8 cellular contexts compared by ENCODE assay signal in the genomic region with DNA sequence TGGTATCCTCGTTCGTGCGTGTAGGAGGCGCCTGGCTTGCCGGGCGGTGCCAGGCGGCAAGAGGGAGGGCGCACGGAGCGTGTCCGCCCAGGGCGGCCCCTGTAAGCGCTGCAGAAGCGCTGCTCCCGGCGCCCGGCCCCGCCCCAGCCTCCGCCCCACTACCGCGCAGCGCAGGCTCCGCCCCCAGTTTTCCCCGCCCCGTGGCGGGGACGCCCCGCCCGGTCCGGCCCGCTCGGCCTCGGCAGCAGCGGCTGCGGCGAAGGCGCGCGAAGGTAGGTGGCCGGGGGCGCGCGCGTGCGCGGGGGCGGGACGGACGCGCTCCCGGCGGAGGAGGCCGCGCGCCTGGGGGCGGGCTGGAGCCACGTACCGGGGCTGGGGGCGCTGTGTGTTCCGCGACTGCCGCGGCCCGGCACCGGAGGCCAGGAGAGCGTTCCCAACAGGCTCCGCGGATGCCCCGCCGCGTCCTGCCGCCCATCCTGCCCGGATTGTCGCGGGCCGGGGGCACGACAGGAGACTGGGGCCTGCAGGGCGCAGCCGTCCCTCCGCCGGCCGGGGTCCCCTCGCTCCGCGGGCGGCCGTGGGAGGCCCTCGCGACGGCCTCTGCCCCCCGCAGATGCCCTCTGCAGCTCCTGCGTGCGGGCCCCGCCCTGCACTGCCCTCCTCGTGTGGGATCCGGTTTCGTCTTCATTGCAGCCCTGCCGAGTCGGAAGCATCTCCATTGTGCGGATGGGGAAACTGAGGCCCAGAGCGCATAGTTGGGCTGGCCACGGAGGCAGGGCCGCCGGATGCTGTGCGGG. TPM values are rescaled to one million over a fixed set of nuclear protein-coding genes. Genes with fewer than 3 reads are reported as not detected.
DNase-seq lines count a peak whose midpoint lies in the region; ATAC-seq, FAIRE-seq and TF ChIP-seq lines count a peak whose summit lies in the region.

No MANE protein-coding gene starts in this region.

- no TSS peak for BruUV-seq in HCT116 (replicated peaks; lab: Mats Ljungman, UMichigan)

- H3K27ac ChIP-seq in HCT116 (ENCODE audit: low read depth, low read length) (peak overlapping the region; percentile 89), SJCRH30 (peak overlapping the region; percentile 10; the same call in 1 of the 2 replicates), neutrophil (peak overlapping the region; percentile 79), substantia nigra (ENCODE audit: low read depth, low read length, poor library complexity, severe bottlenecking) (peak overlapping the region; percentile 100)

- intact Hi-C loops in HCT116 (cut with micrococcal nuclease) = no loop called here

- TF ChIP-seq POLR2A in HCT116 (IDR thresholded peaks at IDR 0.05; ENCODE audit: borderline replicate concordance, extremely low read depth, insufficient read depth, insufficient read length) = no peak

- H3K9me3 ChIP-seq in ES-I3 (ENCODE audit: control insufficient read depth, insufficient read depth, low read length) = no peaks in the 10 kb centered on the region
- H3K9me3 ChIP-seq in HCT116 (ENCODE audit: control insufficient read depth in 1 of 2, insufficient read depth in 1 of 2, low read depth in 1 of 2, low read length in 2 of 2) = no peaks in the 10 kb centered on the region
- H3K9me3 ChIP-seq in SJCRH30 (replicated peaks) = no peaks in the 10 kb centered on the region
- H3K9me3 ChIP-seq in neutrophil = no peaks in the 10 kb centered on the region

- POLR2A ChIA-PET in HCT116 (lab: Charles Lee) = interaction anchor here (2.2 kb wide), 1 partner anchor 9 kb away, joined by 14 read pairs; no protein-coding TSS in a partner anchor

- H2AFZ ChIP-seq in HCT116 (ENCODE audit: low read depth, low read length, poor library complexity, severe bottlenecking) = no peak overlapping the region

- ATAC-seq in HCT116 = peak; percentile 96

- TF ChIP-seq RAD21 in HCT116 (IDR thresholded peaks at IDR 0.05; ENCODE audit: low read depth) = no peak

- no peak for FAIRE-seq in frontal cortex (lab: Jason Lieb, UNC)

- no peak for TF ChIP-seq CTCF in HCT116 (IDR thresholded peaks at IDR 0.05 in 2 of 3, conservative IDR thresholded peaks at IDR 0.05 in 1 of 3; ENCODE audit: borderline replicate concordance in 1 of 3, insufficient read depth in 1 of 3, low read depth in 2 of 3, low read length in 2 of 3)
- peak; percentile 56 for TF ChIP-seq CTCF in neutrophil (IDR thresholded peaks at IDR 0.05)

- H3K9ac ChIP-seq in ES-I3 (ENCODE audit: low read depth, low read length) (peak overlapping the region; percentile 98), HCT116 (ENCODE audit: low read length) (peak overlapping the region; percentile 94)

- H3K27me3 ChIP-seq in HCT116 (ENCODE audit: insufficient read depth, low read length) (no peaks in the 10 kb centered on the region), SJCRH30 (no peaks in the 10 kb centered on the region), neutrophil (peaks cover 19% of the 10 kb centered on the region)

- CTCF ChIA-PET in HCT116 (lab: Charles Lee) = interaction anchor here (1.4 kb wide), 1 partner anchor 33 kb away, joined by 3 read pairs; no protein-coding TSS in a partner anchor

- H3K4me3 ChIP-seq in HCT116 (replicated peaks in 1 of 2; ENCODE audit: low read depth in 1 of 2, low read length in 2 of 2) = peak overlapping the region; percentile 67 to 89
- H3K4me3 ChIP-seq in SJCRH30 = peak overlapping the region; percentile 96
- H3K4me3 ChIP-seq in neutrophil (ENCODE audit: low read depth in 1 of 2, low read length in 1 of 2) = peak overlapping the region; percentile 64 to 87

- H3K36me3 ChIP-seq in ES-I3 (ENCODE audit: insufficient read depth, low read length) (no peaks in the 10 kb centered on the region), HCT116 (ENCODE audit: control insufficient read depth in 1 of 2, insufficient read depth in 2 of 2, low read length in 2 of 2) (no peaks in the 10 kb centered on the region), SJCRH30 (no peaks in the 10 kb centered on the region), neutrophil (no peaks in the 10 kb centered on the region)

- no peaks in the 10 kb centered on the region for H3K9me2 ChIP-seq in HCT116 (ENCODE audit: insufficient read depth)

- H3K79me2 ChIP-seq in HCT116 (ENCODE audit: insufficient read depth, low read length) = no peaks in the 10 kb centered on the region

- H3K4me2 ChIP-seq in HCT116 (ENCODE audit: low read length) = peak overlapping the region; percentile 87

- H4K20me1 ChIP-seq in HCT116 (ENCODE audit: insufficient read depth) = no peaks in the 10 kb centered on the region

- H3K4me1 ChIP-seq in ES-I3 (ENCODE audit: insufficient read depth, low read length) (peaks cover 5% of the 10 kb centered on the region; the same call in 1 of the 2 replicates), HCT116 (ENCODE audit: control insufficient read depth in 1 of 2, insufficient read depth in 2 of 2, low read length in 2 of 2) (peaks cover 13 to 37% of the 10 kb centered on the region in 2 experiments), SJCRH30 (peaks cover 5% of the 10 kb centered on the region), neutrophil (ENCODE audit: control insufficient read depth in 1 of 2, insufficient read depth in 1 of 2, low read depth in 1 of 2, low read length in 1 of 2) (peaks cover 25 to 28% of the 10 kb centered on the region in 2 experiments)

- RAD21 ChIA-PET in HCT116 (lab: Charles Lee; ENCODE audit: low non-redundant PET in 1 of 2, low total read pairs in 2 of 2, uncharacterized antibody in 2 of 2, unreplicated experiment in 2 of 2) = no interaction called here

- DNase-seq in HCT116 (ENCODE audit: low read depth, low spot score) (peak; percentile 84), MV-4-11 (lab: John Stamatoyannopoulos, UW) (peak; percentile 76), SJCRH30 (peak; percentile 93 to 95), frontal cortex (ENCODE audit: low spot score in 2 of 2) (peak; percentile 97 to 100), substantia nigra (lab: John Stamatoyannopoulos, UW) (peak; percentile 62 to 100 (median 94))
- DNase-seq in activated naive CD4-positive, alpha-beta T cell treated with Interleukin-2 at 50 U/mL for 16 hours = peak; percentile 97

TF ChIP-seq in HCT116, 20 proteins besides CTCF, POLR2A, EP300 and RAD21:
- TF ChIP-seq POLR2AphosphoS5 (IDR thresholded peaks at IDR 0.05; ENCODE audit: low read depth, low read length) (peak; percentile 80), YY1 (IDR thresholded peaks at IDR 0.05; ENCODE audit: extremely low read depth, insufficient replicate concordance, low read depth, low read length) (peak; percentile 5), ZNF274 (IDR thresholded peaks at IDR 0.05; ENCODE audit: low read depth, low read length) (no peak), ZFX (IDR thresholded peaks at IDR 0.05) (peak; percentile 93; the same call in 1 of the 2 replicates)
- TF ChIP-seq, protein P1, sequence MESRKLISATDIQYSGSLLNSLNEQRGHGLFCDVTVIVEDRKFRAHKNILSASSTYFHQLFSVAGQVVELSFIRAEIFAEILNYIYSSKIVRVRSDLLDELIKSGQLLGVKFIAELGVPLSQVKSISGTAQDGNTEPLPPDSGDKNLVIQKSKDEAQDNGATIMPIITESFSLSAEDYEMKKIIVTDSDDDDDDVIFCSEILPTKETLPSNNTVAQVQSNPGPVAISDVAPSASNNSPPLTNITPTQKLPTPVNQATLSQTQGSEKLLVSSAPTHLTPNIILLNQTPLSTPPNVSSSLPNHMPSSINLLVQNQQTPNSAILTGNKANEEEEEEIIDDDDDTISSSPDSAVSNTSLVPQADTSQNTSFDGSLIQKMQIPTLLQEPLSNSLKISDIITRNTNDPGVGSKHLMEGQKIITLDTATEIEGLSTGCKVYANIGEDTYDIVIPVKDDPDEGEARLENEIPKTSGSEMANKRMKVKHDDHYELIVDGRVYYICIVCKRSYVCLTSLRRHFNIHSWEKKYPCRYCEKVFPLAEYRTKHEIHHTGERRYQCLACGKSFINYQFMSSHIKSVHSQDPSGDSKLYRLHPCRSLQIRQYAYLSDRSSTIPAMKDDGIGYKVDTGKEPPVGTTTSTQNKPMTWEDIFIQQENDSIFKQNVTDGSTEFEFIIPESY (IDR thresholded peaks at IDR 0.05; ENCODE audit: extremely low read depth, insufficient replicate concordance, low read length) = peak; percentile 23

RNA-seq across cellular contexts. Expression of a gene that starts 7.7 kb away (rescaled TPM):
- total RNA-seq in HCT116 (2021; ENCODE audit: unreplicated experiment) (30.1 TPM), frontal cortex (17.5 TPM)
- 17.8 and 19.2 TPM in 2 replicates for polyA plus RNA-seq in HCT116 (2012)
- total RNA-seq in SJCRH30 (2014; rRNA removed; shearing (Covaris generic)) = 12.6 and 19.4 TPM in 2 replicates

RNA-seq across cellular contexts. Expression of a gene that starts 18.3 kb away (rescaled TPM):
- total RNA-seq in HCT116 (2021; ENCODE audit: unreplicated experiment) (1,685 TPM), frontal cortex (under 0.01 TPM)
- 8.8 and 29.6 TPM in 2 replicates for polyA plus RNA-seq in HCT116 (2012)
- under 0.01 TPM in 2 replicates for total RNA-seq in SJCRH30 (2014; rRNA removed; shearing (Covaris generic))

Comparison
In these comparisons a context has a peak if more than half of its experiments do, and no peak if none do; other contexts are left out.
1. Peak in every context shown above with its lines: DNase-seq, ATAC-seq, H3K4me3 ChIP-seq and H3K27ac ChIP-seq.
2. H3K27ac ChIP-seq: peak in every context shown above with its lines; median percentile 100 in substantia nigra; 89 in HCT116; 79 in neutrophil; 10 in SJCRH30.
3. RNA of a gene that starts 18.3 kb away (total RNA-seq): 1,685 TPM in HCT116 (single experiment); under 0.01 TPM in SJCRH30 and under 0.01 TPM in frontal cortex (single experiment); every median in the first group is over 1,000 times any median in the second.